Comparison of ENCODE assay signal across 11 cellular contexts in genomic region chr17:67558740-67559380, GRCh38.
DNase-seq lines count a peak whose midpoint lies in the region; ATAC-seq and TF ChIP-seq lines count a peak whose summit lies in the region.
"Had no signal": no experiment of that assay in that cellular context is flagged by ENCODE, and none has a peak within 500 bp of the region (broad histone marks: within the 10 kb centered on the region; RNA-seq: fewer than 3 reads in every experiment).

No MANE protein-coding gene starts in this region.

- H3K27me3 Mint-ChIP-seq in activated naive CD8-positive, alpha-beta T cell treated with anti-CD3 and anti-CD28 coated beads, Interleukin-2, amount 50 U/mL, for 24 hours: no peaks in the 10 kb centered on the region
- H3K27me3 Mint-ChIP-seq: stimulated activated memory B cell treated with anti-CD40 and anti-IgM and Interleukin-4, amounts not matched to agents 10 μg/mL and 1 μg/mL and 100 μg/mL, for 72 hours had no signal

- no peak overlapping the region for H3K4me3 Mint-ChIP-seq in activated naive CD8-positive, alpha-beta T cell treated with anti-CD3 and anti-CD28 coated beads, Interleukin-2, amount 50 U/mL, for 24 hours
- H3K4me3 Mint-ChIP-seq: stimulated activated memory B cell treated with anti-CD40 and anti-IgM and Interleukin-4, amounts not matched to agents 10 μg/mL and 1 μg/mL and 100 μg/mL, for 72 hours had no signal

- no peaks in the 10 kb centered on the region for H3K9me3 ChIP-seq in sigmoid colon
- peaks cover 0 to 5% (median 0%) of the 10 kb centered on the region in 4 donors for H3K9me3 ChIP-seq in stomach

- peaks cover 3 to 9% of the 10 kb centered on the region in 2 donors for H3K9me3 Mint-ChIP-seq in activated naive CD4-positive, alpha-beta T cell treated with anti-CD3 and anti-CD28 coated beads, Interleukin-2, amount 50 U/mL, for 72 hours
- H3K9me3 Mint-ChIP-seq in activated naive CD8-positive, alpha-beta T cell treated with anti-CD3 and anti-CD28 coated beads, Interleukin-2, amount 50 U/mL, for 24 hours: no peaks in the 10 kb centered on the region

- WGBS in sigmoid colon, 2 donors: 86 to 89% methylated on average over 5 of the region's 5 CpGs
- WGBS in stomach, 5 donors: 45 to 57% (median 54%) methylated on average over 5 of the region's 5 CpGs

- TF ChIP-seq EP300 in sigmoid colon (IDR thresholded peaks at IDR 0.05) (no peak), stomach (IDR thresholded peaks at IDR 0.05) (no peak)

- intact Hi-C loops in sigmoid colon (cut with DNase I): no loop called here
- intact Hi-C loops in stomach (cut with DNase I; ENCODE audit: low total_unique reads): no loop called here

- H3K4me1 ChIP-seq in foreskin keratinocyte (no peaks in the 10 kb centered on the region), sigmoid colon (no peaks in the 10 kb centered on the region), stomach (peaks cover 0 to 11% (median 3%) of the 10 kb centered on the region in 4 donors)

- no peak for TF ChIP-seq POLR2A in sigmoid colon (IDR thresholded peaks at IDR 0.05)
- TF ChIP-seq POLR2A in stomach (IDR thresholded peaks at IDR 0.05): no peak

- H3K36me3 ChIP-seq in sigmoid colon (no peaks in the 10 kb centered on the region), stomach (peaks cover 0 to 5% (median 2%) of the 10 kb centered on the region in 4 donors)

- DNase-seq in activated naive CD4-positive, alpha-beta T cell treated with anti-CD3 and anti-CD28 coated beads, Interleukin-2, amount 50 U/mL, for 72 hours (ENCODE audit: low spot score in 2 of 2): no peak
- DNase-seq in activated naive CD4-positive, alpha-beta T cell (lab: John Stamatoyannopoulos, UW): no peak
- DNase-seq in activated naive CD8-positive, alpha-beta T cell treated with anti-CD3 and anti-CD28 coated beads, Interleukin-2, amount 50 U/mL, for 24 hours: no peak
- DNase-seq in foreskin keratinocyte (peak; percentile 11 to 27), sigmoid colon (peak; percentile 62), stomach (no peak), middle frontal gyrus (ENCODE audit: extremely low spot score, low spot score) (no peak)
- DNase-seq: caudate nucleus had no signal

- no peaks in the 10 kb centered on the region for H3K4me1 Mint-ChIP-seq in activated naive CD8-positive, alpha-beta T cell treated with anti-CD3 and anti-CD28 coated beads, Interleukin-2, amount 50 U/mL, for 24 hours
- H3K4me1 Mint-ChIP-seq: stimulated activated memory B cell treated with anti-CD40 and anti-IgM and Interleukin-4, amounts not matched to agents 10 μg/mL and 1 μg/mL and 100 μg/mL, for 72 hours had no signal

- H3K36me3 Mint-ChIP-seq in activated naive CD4-positive, alpha-beta T cell treated with anti-CD3 and anti-CD28 coated beads, Interleukin-2, amount 50 U/mL, for 72 hours: peaks cover 9 to 23% of the 10 kb centered on the region in 2 donors
- peaks cover 30% of the 10 kb centered on the region for H3K36me3 Mint-ChIP-seq in activated naive CD8-positive, alpha-beta T cell treated with anti-CD3 and anti-CD28 coated beads, Interleukin-2, amount 50 U/mL, for 24 hours (ENCODE audit: low read depth)

- H3K27ac ChIP-seq in foreskin keratinocyte: no peak overlapping the region
- H3K27ac ChIP-seq in sigmoid colon: no peak overlapping the region
- no peak overlapping the region for H3K27ac ChIP-seq in stomach

- peak overlapping the region in 1 of 2 donors; percentile 4 for H3K27ac Mint-ChIP-seq in activated naive CD4-positive, alpha-beta T cell treated with anti-CD3 and anti-CD28 coated beads, Interleukin-2, amount 50 U/mL, for 72 hours
- H3K27ac Mint-ChIP-seq in activated naive CD8-positive, alpha-beta T cell treated with anti-CD3 and anti-CD28 coated beads, Interleukin-2, amount 50 U/mL, for 24 hours: peak overlapping the region; percentile 23
- H3K27ac Mint-ChIP-seq: stimulated activated memory B cell treated with anti-CD40 and anti-IgM and Interleukin-4, amounts not matched to agents 10 μg/mL and 1 μg/mL and 100 μg/mL, for 72 hours had no signal

- TF ChIP-seq CTCF in foreskin keratinocyte (conservative IDR thresholded peaks at IDR 0.05): no peak
- TF ChIP-seq CTCF in sigmoid colon (IDR thresholded peaks at IDR 0.05): no peak
- TF ChIP-seq CTCF in stomach (IDR thresholded peaks at IDR 0.05): no peak

- no peaks in the 10 kb centered on the region for H3K27me3 ChIP-seq in foreskin keratinocyte
- no peaks in the 10 kb centered on the region for H3K27me3 ChIP-seq in sigmoid colon
- no peaks in the 10 kb centered on the region for H3K27me3 ChIP-seq in stomach

- ATAC-seq in activated naive CD4-positive, alpha-beta T cell treated with anti-CD3 and anti-CD28 coated beads, Interleukin-2, amount 50 U/mL, for 72 hours: peak; percentile 85 to 87
- ATAC-seq in activated naive CD8-positive, alpha-beta T cell treated with anti-CD3 and anti-CD28 coated beads, Interleukin-2, amount 50 U/mL, for 24 hours: no peak
- ATAC-seq in foreskin keratinocyte (peak; percentile 61), HG02678 (IDR thresholded peaks at IDR 0.05; ENCODE audit: unreplicated experiment) (no peak)
- ATAC-seq: activated CD4-positive, CD25-positive, alpha-beta regulatory T cell treated with anti-CD3 and anti-CD28 coated beads, Interleukin-2, amount 50 U/mL, for 24 hours; stimulated activated memory B cell treated with anti-CD40 and anti-IgM and Interleukin-4, amounts not matched to agents 10 μg/mL and 1 μg/mL and 100 μg/mL, for 72 hours had no signal

- H3K4me3 ChIP-seq in sigmoid colon (no peak overlapping the region), stomach (no peak overlapping the region)

Comparison
In these comparisons a context has a peak if more than half of its experiments do, and no peak if none do; other contexts are left out.
1. ATAC-seq: peak in activated naive CD4-positive, alpha-beta T cell treated with anti-CD3 and anti-CD28 coated beads, Interleukin-2, amount 50 U/mL, for 72 hours (2 of 2) and foreskin keratinocyte (single experiment); none in activated naive CD8-positive, alpha-beta T cell treated with anti-CD3 and anti-CD28 coated beads, Interleukin-2, amount 50 U/mL, for 24 hours (single experiment) and HG02678 (single experiment).
2. DNase-seq: peak in foreskin keratinocyte (2 of 2) and sigmoid colon (single experiment); none in activated naive CD4-positive, alpha-beta T cell treated with anti-CD3 and anti-CD28 coated beads, Interleukin-2, amount 50 U/mL, for 72 hours (0 of 2), activated naive CD4-positive, alpha-beta T cell (0 of 4), activated naive CD8-positive, alpha-beta T cell treated with anti-CD3 and anti-CD28 coated beads, Interleukin-2, amount 50 U/mL, for 24 hours (single experiment), stomach (single experiment) and middle frontal gyrus (single experiment).